Comparison of ENCODE assay signal across 18 cellular contexts in genomic region chr22:24177045-24177444, GRCh38. TPM values are rescaled to one million over a fixed set of nuclear protein-coding genes. Genes with fewer than 3 reads are reported as not detected.
DNase-seq lines count a peak whose midpoint lies in the region; TF ChIP-seq lines count a peak whose summit lies in the region.
"Had no signal": no experiment of that assay in that cellular context is flagged by ENCODE, and none has a peak within 500 bp of the region (broad histone marks: within the 10 kb centered on the region; RNA-seq: fewer than 3 reads in every experiment).

No MANE protein-coding gene starts in this region.

- intact Hi-C loops in transverse colon (cut with DNase I; ENCODE audit: low total_unique reads) = no loop called here

- peaks cover 8% of the 10 kb centered on the region for H3K4me1 ChIP-seq in mesenchymal stem cell (ENCODE audit: control insufficient read depth, insufficient read depth, low read depth, low read length)
- peaks cover 11 to 32% (median 23%) of the 10 kb centered on the region in 4 donors for H3K4me1 ChIP-seq in transverse colon

- H3K9me3 Mint-ChIP-seq in chondrocyte (ENCODE audit: low read depth) = no peaks in the 10 kb centered on the region
- H3K9me3 Mint-ChIP-seq: HFFc6 had no signal

- WGBS in mesenchymal stem cell = 95% methylated on average over 5 of the region's 5 CpGs
- 58% methylated on average over 2 of the region's 5 CpGs; no CpG with 5 or more reads in 1 of the 2 donors for WGBS in transverse colon (ENCODE audit: low coverage in 1 of 2), 2 donors

- H3K14ac ChIP-seq in mesenchymal stem cell (ENCODE audit: low read length in 2 of 2) = no peak overlapping the region

- no peaks in the 10 kb centered on the region for H3K27me3 ChIP-seq in mesenchymal stem cell (ENCODE audit: control insufficient read depth in 1 of 2, insufficient read depth in 1 of 2, low read length in 2 of 2)
- no peaks in the 10 kb centered on the region for H3K27me3 ChIP-seq in transverse colon
- H3K27me3 ChIP-seq: Peyer's patch had no signal

- H2AK5ac ChIP-seq in mesenchymal stem cell (ENCODE audit: low read length, severe bottlenecking) = no peak overlapping the region

- peaks cover 7% of the 10 kb centered on the region for H3K79me1 ChIP-seq in mesenchymal stem cell (replicated peaks; ENCODE audit: low read length, poor library complexity, severe bottlenecking)

- H3K27me3 Mint-ChIP-seq in chondrocyte (ENCODE audit: low read depth) = no peaks in the 10 kb centered on the region
- H3K27me3 Mint-ChIP-seq: B cell; CD4-positive, CD25-positive, alpha-beta regulatory T cell had no signal

- no peak for TF ChIP-seq EP300 in transverse colon (IDR thresholded peaks at IDR 0.05; ENCODE audit: low read depth)

- H3K23ac ChIP-seq in mesenchymal stem cell (ENCODE audit: low read length in 2 of 2) = no peak overlapping the region

- no peak overlapping the region for H3K9ac ChIP-seq in mesenchymal stem cell (ENCODE audit: low read length)
- H3K9ac ChIP-seq: KMS-11 had no signal

- H3K9me3 ChIP-seq in mesenchymal stem cell (ENCODE audit: control insufficient read depth, low read length) (no peaks in the 10 kb centered on the region), transverse colon (no peaks in the 10 kb centered on the region)
- H3K9me3 ChIP-seq: Caco-2, Peyer's patch had no signal

- DNase-seq in RWPE1 (ENCODE audit: low spot score) = no peak
- DNase-seq in chondrocyte (ENCODE audit: low spot score) = no peak
- DNase-seq in mesenchymal stem cell = no peak
- DNase-seq in transverse colon = no peak
- DNase-seq in OCI-M2 (lab: John Stamatoyannopoulos, UW; ENCODE audit: unreplicated experiment) = no peak
- no peak for DNase-seq in NCI-H2081 (lab: John Stamatoyannopoulos, UW)
- no peak for DNase-seq in NCI-H2227 treated with DMSO at 0.1 percent for 48 hours (lab: John Stamatoyannopoulos, UW)
- DNase-seq: Caco-2; CD4-positive, CD25-positive, alpha-beta regulatory T cell; HFFc6; NCI-H1048; NCI-H146; NCI-H2081 treated with DMSO at 0.1 percent for 48 hours; NCI-H524 treated with DMSO at 0.1 percent for 48 hours; Peyer's patch; SIG-M5 had no signal

- H2BK5ac ChIP-seq in mesenchymal stem cell (ENCODE audit: low read depth, low read length, poor library complexity, severe bottlenecking) = no peak overlapping the region

- CTCF ChIA-PET in RWPE1 (lab: Yijun Ruan, JAX) = interaction anchor here (0.6 kb wide), 2 partner anchors 21 to 166 kb away, joined by 3 to 4 read pairs; no protein-coding TSS in a partner anchor

- no peak for TF ChIP-seq POLR2A in transverse colon (IDR thresholded peaks at IDR 0.05)

- H2BK15ac ChIP-seq in mesenchymal stem cell (ENCODE audit: low read depth, poor library complexity, severe bottlenecking) = peak overlapping the region; percentile 21

- H3K4me3 ChIP-seq in mesenchymal stem cell (ENCODE audit: insufficient read depth in 1 of 2, low read depth in 1 of 2, low read length in 2 of 2) = no peak overlapping the region
- no peak overlapping the region for H3K4me3 ChIP-seq in transverse colon
- H3K4me3 ChIP-seq: Peyer's patch had no signal

- H2BK120ac ChIP-seq in mesenchymal stem cell (ENCODE audit: low read depth, low read length) = no peak overlapping the region

- H3K4me2 ChIP-seq in mesenchymal stem cell (ENCODE audit: low read length, poor library complexity, severe bottlenecking) = no peak overlapping the region
- H3K4me2 ChIP-seq: KMS-11 had no signal

- no peak for TF ChIP-seq CTCF in RWPE1 (conservative IDR thresholded peaks at IDR 0.05; ENCODE audit: low read depth)
- TF ChIP-seq CTCF in chondrocyte (IDR thresholded peaks at IDR 0.05) = no peak
- no peak for TF ChIP-seq CTCF in transverse colon (IDR thresholded peaks at IDR 0.05)

- no peaks in the 10 kb centered on the region for H3K36me3 Mint-ChIP-seq in chondrocyte (ENCODE audit: low read depth)
- H3K36me3 Mint-ChIP-seq: CD4-positive, CD25-positive, alpha-beta regulatory T cell had no signal

- H2AFZ ChIP-seq in mesenchymal stem cell (ENCODE audit: low read depth, low read length) = no peak overlapping the region

- no peak overlapping the region for H4K8ac ChIP-seq in mesenchymal stem cell (ENCODE audit: low read length)

- H3K4me3 Mint-ChIP-seq in chondrocyte (ENCODE audit: unreplicated experiment) = no peak overlapping the region
- H3K4me3 Mint-ChIP-seq: B cell; CD4-positive, CD25-positive, alpha-beta regulatory T cell; HFFc6 had no signal

- H2BK12ac ChIP-seq in mesenchymal stem cell (ENCODE audit: low read length in 2 of 2) = no peak overlapping the region

- H3K36me3 ChIP-seq in mesenchymal stem cell (ENCODE audit: control insufficient read depth in 1 of 2, insufficient read depth in 2 of 2, low read depth in 1 of 2, low read length in 2 of 2) (peaks cover 47 to 70% of the 10 kb centered on the region in 2 experiments), transverse colon (peaks cover 0 to 9% (median 2%) of the 10 kb centered on the region in 4 donors)

- peak overlapping the region; percentile 32 for H3K27ac Mint-ChIP-seq in chondrocyte (ENCODE audit: unreplicated experiment)
- H3K27ac Mint-ChIP-seq: B cell; CD4-positive, CD25-positive, alpha-beta regulatory T cell; HFFc6 had no signal

- in situ Hi-C loops in transverse colon (cut with MboI; ENCODE audit: low pct_ligation_motif_present in 1 of 4, low pct_unique_long_range_greater_than_20kb in 1 of 4, low sequenced_read_pairs in 3 of 4) = loop anchor here in 1 of 4 donors (10.0 kb wide), 1 partner anchor 72 kb away; no protein-coding TSS in a partner anchor

- H3K4me1 Mint-ChIP-seq in chondrocyte (ENCODE audit: low read depth) = peaks cover 19% of the 10 kb centered on the region
- H3K4me1 Mint-ChIP-seq: B cell had no signal

- H3K4ac ChIP-seq in mesenchymal stem cell (ENCODE audit: low read depth in 1 of 2, low read length in 2 of 2) = no peak overlapping the region

- H3K27ac ChIP-seq in RWPE1 = peak overlapping the region; percentile 13; the same call in 1 of the 2 replicates
- no peak overlapping the region for H3K27ac ChIP-seq in mesenchymal stem cell (ENCODE audit: low read length, poor library complexity, severe bottlenecking)
- peak overlapping the region; percentile 44 to 77 (median 61) for H3K27ac ChIP-seq in transverse colon
- H3K27ac ChIP-seq: KMS-11 had no signal

- H4K91ac ChIP-seq in mesenchymal stem cell (ENCODE audit: low read length) = no peak overlapping the region

- POLR2A ChIA-PET in RWPE1 (lab: Yijun Ruan, JAX; ENCODE audit: low non-redundant PET) = no interaction called here

- H3K18ac ChIP-seq in mesenchymal stem cell (ENCODE audit: low read depth in 1 of 2, low read length in 2 of 2) = no peak overlapping the region

RNA-seq across cellular contexts. Expression of gene SUSD2, which starts 4.2 kb away (rescaled TPM):
- total RNA-seq in chondrocyte (0.34 to 1.00 TPM (median 0.65 TPM) in 3 replicates), transverse colon (10 to 100 TPM in 1 of 4 donors, 1 to 10 TPM in 2, under 1 TPM in 1; 0.37 to 67.7 (median 3.8) TPM)
- 19.4 TPM for polyA plus RNA-seq in mesenchymal stem cell (2013, experiment 1 of 2)
- polyA plus RNA-seq in mesenchymal stem cell (2013, experiment 2 of 2) = 19.1 TPM
